1 cellular context compared by ENCODE assay signal in genomic region chr10:63708421-63708820, GRCh38.
TF ChIP-seq lines count a peak whose summit lies in the region.

No MANE protein-coding gene starts in this region.

TF ChIP-seq in H1, 55 proteins besides CTCF, POLR2A, EP300 and RAD21 (continued from another document):
- TF ChIP-seq TBP (IDR thresholded peaks at IDR 0.05; ENCODE audit: low read depth, low read length), result no peak
- TF ChIP-seq RNF2 (IDR thresholded peaks at IDR 0.05; ENCODE audit: borderline replicate concordance, low read depth, low read length, missing control alignments, poor library complexity, severe bottlenecking), result no peak
- no peak for TF ChIP-seq CHD7 (IDR thresholded peaks at IDR 0.05; ENCODE audit: insufficient replicate concordance, low read length)
- no peak for TF ChIP-seq GTF2F1 (IDR thresholded peaks at IDR 0.05; ENCODE audit: borderline replicate concordance, low read depth, low read length)
- TF ChIP-seq GABPA (IDR thresholded peaks at IDR 0.05; ENCODE audit: borderline replicate concordance, insufficient read depth, low read length), result no peak
- no peak for TF ChIP-seq POLR2AphosphoS5 (IDR thresholded peaks at IDR 0.05; ENCODE audit: low read depth, low read length)
- no peak for TF ChIP-seq KDM4A (IDR thresholded peaks at IDR 0.05; ENCODE audit: low read depth, low read length, severe bottlenecking)
- TF ChIP-seq SP1 (IDR thresholded peaks at IDR 0.05; ENCODE audit: low read depth, low read length), result no peak
- no peak for TF ChIP-seq MAFK (IDR thresholded peaks at IDR 0.05; ENCODE audit: low read depth, low read length)
